ENCODE assay signal across 11 cellular contexts in the genomic region with DNA sequence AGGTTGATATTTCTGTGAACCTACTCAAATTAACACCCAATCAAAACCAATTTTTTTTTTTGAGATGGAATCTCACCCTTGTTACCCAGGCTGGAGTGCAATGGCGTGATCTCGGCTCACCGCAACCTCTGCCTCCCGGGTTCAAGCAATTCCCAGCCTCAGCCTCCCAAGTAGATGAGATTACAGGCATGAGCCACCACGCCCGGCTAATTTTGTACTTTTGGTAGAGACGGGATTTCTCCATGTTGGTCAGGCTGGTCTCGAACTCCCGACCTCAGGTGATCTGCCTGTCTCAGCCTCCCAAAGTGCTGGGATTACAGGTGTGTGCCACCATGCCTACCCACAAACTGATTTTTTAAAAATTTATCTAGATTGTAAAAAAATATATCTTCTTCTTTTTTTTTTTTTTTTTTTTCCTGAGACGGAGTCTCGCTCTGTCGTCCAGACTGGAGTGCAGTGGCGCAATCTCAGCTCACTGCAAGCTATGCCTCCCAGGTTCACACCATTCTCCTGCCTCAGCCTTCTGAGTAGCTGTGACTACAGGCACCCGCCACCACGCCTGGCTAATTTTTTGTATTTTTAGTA. TPM values are rescaled to one million over a fixed set of nuclear protein-coding genes. Genes with fewer than 3 reads are reported as not detected.
DNase-seq lines count a peak whose midpoint lies in the region; ATAC-seq and TF ChIP-seq lines count a peak whose summit lies in the region.
"Not testable (repeated sequence)": the region's sequence is repeated elsewhere in the genome, so short reads cannot be mapped to it uniquely, and the experiment has no call there.
"Had no signal": no experiment of that assay in that cellular context is flagged by ENCODE, and none has a peak within 500 bp of the region (broad histone marks: within the 10 kb centered on the region; RNA-seq: fewer than 3 reads in every experiment).

No MANE protein-coding gene starts in this region.

- H3K27ac Mint-ChIP-seq in activated CD8-positive, alpha-beta T cell treated with anti-CD3 and anti-CD28 coated beads, Interleukin-2, amount 10 ng/mL, durations not matched to agents 7 days and 5 days = peak overlapping the region; percentile 86
- H3K27ac Mint-ChIP-seq in activated naive CD4-positive, alpha-beta T cell treated with anti-CD3 and anti-CD28 coated beads, Interleukin-2, amount 10 ng/mL, durations not matched to agents 7 days and 5 days = peak overlapping the region; percentile 19
- peak overlapping the region; percentile 42 for H3K27ac Mint-ChIP-seq in memory B cell

- peaks cover 25% of the 10 kb centered on the region for H3F3A ChIP-seq in SU-DHL-6 (ENCODE audit: insufficient read depth)

- POLR2A ChIA-PET in activated CD8-positive, alpha-beta T cell treated with anti-CD3 and anti-CD28 coated beads, Interleukin-2, amount 10 ng/mL, durations not matched to agents 7 days and 5 days (lab: Charles Lee) = interaction anchor here (1.6 to 3.3 kb wide), 7 partner anchors 12 to 61 kb away, joined by 5 to 30 read pairs (median 12); no protein-coding TSS in a partner anchor

- H3K27ac ChIP-seq in DND-41 (ENCODE audit: low read length) (peak overlapping the region; percentile 87), SU-DHL-6 (ENCODE audit: low read depth, low read length) (peak overlapping the region; percentile 61)
- not testable (repeated sequence) for H3K27ac ChIP-seq in coronary artery, sigmoid colon

- H3K9ac ChIP-seq in DND-41 (ENCODE audit: low read depth, low read length) = peak overlapping the region; percentile 47
- H3K9ac ChIP-seq in SU-DHL-6 (ENCODE audit: low read length) = not testable (repeated sequence)

- not testable (repeated sequence) for H4K20me1 ChIP-seq in DND-41 (ENCODE audit: insufficient read depth, low read length); SU-DHL-6 (ENCODE audit: low read depth, low read length)

- intact Hi-C loops in sigmoid colon (cut with DNase I) = not testable (repeated sequence)

- peaks cover 69% of the 10 kb centered on the region for H3K4me1 ChIP-seq in DND-41 (ENCODE audit: insufficient read depth, low read length)
- peaks cover 0 to 45% (median 38%) of the 10 kb centered on the region in 4 donors for H3K4me1 ChIP-seq in sigmoid colon

- H2AFZ ChIP-seq in DND-41 (ENCODE audit: low read depth, low read length); SU-DHL-6 (ENCODE audit: low read depth, low read length, severe bottlenecking): not testable (repeated sequence)

- CTCF ChIA-PET in activated CD8-positive, alpha-beta T cell treated with anti-CD3 and anti-CD28 coated beads, Interleukin-2, amount 10 ng/mL, durations not matched to agents 7 days and 5 days (lab: Charles Lee) = interaction anchor here (0.7 to 4.4 kb wide), 7 partner anchors 12 to 41 kb away, joined by 3 to 16 read pairs (median 4); no protein-coding TSS in a partner anchor
- CTCF ChIA-PET in activated naive CD4-positive, alpha-beta T cell treated with anti-CD3 and anti-CD28 coated beads, Interleukin-2, amount 10 ng/mL, durations not matched to agents 7 days and 5 days (lab: Charles Lee) = interaction anchor here (1.3 to 1.6 kb wide), 3 partner anchors 20 to 78 kb away, joined by 3 to 5 read pairs (median 5); no protein-coding TSS in a partner anchor

- not testable (repeated sequence) for DNase-seq in DND-41; activated naive CD4-positive, alpha-beta T cell treated with anti-CD3 and anti-CD28 coated beads, Interleukin-2, amount 10 ng/mL, durations not matched to agents 7 days and 5 days; memory B cell (ENCODE audit: low spot score in 2 of 2)
- DNase-seq in activated CD8-positive, alpha-beta T cell treated with anti-CD3 and anti-CD28 coated beads, Interleukin-2, amount 10 ng/mL, durations not matched to agents 7 days and 5 days = peak; percentile 20
- DNase-seq in coronary artery (ENCODE audit: low spot score) (peak; percentile 8), sigmoid colon (peak; percentile 47)

- not testable (repeated sequence) for TF ChIP-seq POLR2A in sigmoid colon (IDR thresholded peaks at IDR 0.05)

- not testable (repeated sequence) for H3K4me3 Mint-ChIP-seq in activated CD8-positive, alpha-beta T cell treated with anti-CD3 and anti-CD28 coated beads, Interleukin-2, amount 10 ng/mL, durations not matched to agents 7 days and 5 days; activated naive CD4-positive, alpha-beta T cell treated with anti-CD3 and anti-CD28 coated beads, Interleukin-2, amount 10 ng/mL, durations not matched to agents 7 days and 5 days; memory B cell

- 91 to 92% methylated on average over 15 of the region's 15 CpGs for WGBS in sigmoid colon, 2 donors

- H3K36me3 Mint-ChIP-seq in activated CD8-positive, alpha-beta T cell treated with anti-CD3 and anti-CD28 coated beads, Interleukin-2, amount 10 ng/mL, durations not matched to agents 7 days and 5 days (ENCODE audit: low read depth) = peaks cover 24% of the 10 kb centered on the region
- H3K36me3 Mint-ChIP-seq in activated naive CD4-positive, alpha-beta T cell treated with anti-CD3 and anti-CD28 coated beads, Interleukin-2, amount 10 ng/mL, durations not matched to agents 7 days and 5 days; memory B cell: not testable (repeated sequence)

- H3K36me3 ChIP-seq in DND-41 (ENCODE audit: insufficient read depth, low read length); SU-DHL-6 (ENCODE audit: low read length); sigmoid colon: not testable (repeated sequence)

- H3K4me2 ChIP-seq in DND-41 (ENCODE audit: insufficient read depth, low read length) = peak overlapping the region; percentile 69
- peak overlapping the region; percentile 30 for H3K4me2 ChIP-seq in SU-DHL-6 (ENCODE audit: low read depth, low read length, poor library complexity, severe bottlenecking)

- not testable (repeated sequence) for H3K9me3 ChIP-seq in DND-41 (ENCODE audit: insufficient read depth, low read length, severe bottlenecking); SU-DHL-6 (ENCODE audit: insufficient read depth, low read length); sigmoid colon

- not testable (repeated sequence) for H3K9me3 Mint-ChIP-seq in activated CD8-positive, alpha-beta T cell treated with anti-CD3 and anti-CD28 coated beads, Interleukin-2, amount 10 ng/mL, durations not matched to agents 7 days and 5 days (ENCODE audit: insufficient read depth); activated naive CD4-positive, alpha-beta T cell treated with anti-CD3 and anti-CD28 coated beads, Interleukin-2, amount 10 ng/mL, durations not matched to agents 7 days and 5 days; memory B cell

- TF ChIP-seq CTCF in DND-41 (IDR thresholded peaks at IDR 0.05; ENCODE audit: borderline replicate concordance, extremely low read depth, low read length, poor library complexity, severe bottlenecking); SU-DHL-6 (IDR thresholded peaks at IDR 0.05; ENCODE audit: insufficient read depth, low read length, poor library complexity, severe bottlenecking); coronary artery (IDR thresholded peaks at IDR 0.05); sigmoid colon (IDR thresholded peaks at IDR 0.05): not testable (repeated sequence)

- ATAC-seq in DND-41 (ENCODE audit: insufficient read depth, low read depth); activated CD8-positive, alpha-beta T cell treated with anti-CD3 and anti-CD28 coated beads, Interleukin-2, amount 10 ng/mL, durations not matched to agents 7 days and 5 days; memory B cell (ENCODE audit: low read depth): not testable (repeated sequence)

- not testable (repeated sequence) for H3K27me3 Mint-ChIP-seq in activated CD8-positive, alpha-beta T cell treated with anti-CD3 and anti-CD28 coated beads, Interleukin-2, amount 10 ng/mL, durations not matched to agents 7 days and 5 days (ENCODE audit: low read depth); memory B cell
- H3K27me3 Mint-ChIP-seq in activated naive CD4-positive, alpha-beta T cell treated with anti-CD3 and anti-CD28 coated beads, Interleukin-2, amount 10 ng/mL, durations not matched to agents 7 days and 5 days = peaks cover 30% of the 10 kb centered on the region

- not testable (repeated sequence) for H3K9me2 ChIP-seq in SU-DHL-6 (replicated peaks; ENCODE audit: insufficient read depth, low read length)

- H3K4me1 Mint-ChIP-seq in activated CD8-positive, alpha-beta T cell treated with anti-CD3 and anti-CD28 coated beads, Interleukin-2, amount 10 ng/mL, durations not matched to agents 7 days and 5 days (ENCODE audit: low read depth) = peaks cover 91% of the 10 kb centered on the region
- H3K4me1 Mint-ChIP-seq in activated naive CD4-positive, alpha-beta T cell treated with anti-CD3 and anti-CD28 coated beads, Interleukin-2, amount 10 ng/mL, durations not matched to agents 7 days and 5 days = peaks cover 83% of the 10 kb centered on the region
- peaks cover 29% of the 10 kb centered on the region for H3K4me1 Mint-ChIP-seq in memory B cell

- not testable (repeated sequence) for H3K79me2 ChIP-seq in DND-41 (ENCODE audit: insufficient read depth, low read length); SU-DHL-6 (ENCODE audit: insufficient read depth, low read length)

- H3K27me3 ChIP-seq in DND-41 (ENCODE audit: insufficient read depth, low read length, poor library complexity); SU-DHL-6 (ENCODE audit: low read length); sigmoid colon: not testable (repeated sequence)

- H3K4me3 ChIP-seq in DND-41 (ENCODE audit: low read depth in 1 of 2, low read length in 2 of 2) = peak overlapping the region in 1 of 2 experiments; percentile 50; a peak in 1 of 4 replicates
- not testable (repeated sequence) for H3K4me3 ChIP-seq in SU-DHL-6 (ENCODE audit: insufficient read depth, low read length, poor library complexity, severe bottlenecking); coronary artery; sigmoid colon

- TF ChIP-seq EP300 in sigmoid colon (IDR thresholded peaks at IDR 0.05) = not testable (repeated sequence)

RNA-seq across cellular contexts. Expression of a gene that starts 7.9 kb away (rescaled TPM):
- 100 to 1,000 TPM; 174 to 182 TPM for total RNA-seq in activated CD8-positive, alpha-beta T cell treated with anti-CD3 and anti-CD28 coated beads, Interleukin-2, amount 10 ng/mL, durations not matched to agents 7 days and 5 days
- 100 to 1,000 TPM; 278 to 463 (median 291) TPM for total RNA-seq in sigmoid colon
- polyA plus RNA-seq in sigmoid colon = 1,000 to 10,000 TPM in 1 of 3 donors, 100 to 1,000 TPM in 2; 116 to 1,104 (median 383) TPM

RNA-seq across cellular contexts. Expression of a gene that starts 14.8 kb away (rescaled TPM):
- total RNA-seq in activated CD8-positive, alpha-beta T cell treated with anti-CD3 and anti-CD28 coated beads, Interleukin-2, amount 10 ng/mL, durations not matched to agents 7 days and 5 days = 1,000 to 10,000 TPM; 1,265 to 1,278 TPM
- total RNA-seq in sigmoid colon = 10 to 100 TPM; 82.4 to 94.2 (median 92.6) TPM
- 100 to 1,000 TPM in 1 of 3 donors, 10 to 100 TPM in 2; 41.2 to 580 (median 58.9) TPM for polyA plus RNA-seq in sigmoid colon

RNA-seq across cellular contexts. Expression of a gene that starts 21.0 kb away (rescaled TPM):
- 1,000 to 10,000 TPM; 2,197 to 2,304 TPM for total RNA-seq in activated CD8-positive, alpha-beta T cell treated with anti-CD3 and anti-CD28 coated beads, Interleukin-2, amount 10 ng/mL, durations not matched to agents 7 days and 5 days
- total RNA-seq in sigmoid colon = 100 to 1,000 TPM in 3 of 4 donors, 10 to 100 TPM in 1; 79.8 to 187 (median 141) TPM
- polyA plus RNA-seq in sigmoid colon = 100 to 1,000 TPM in 2 of 3 donors, 10 to 100 TPM in 1; 73.3 to 461 (median 164) TPM

RNA-seq across cellular contexts. Expression of a gene that starts 29.3 kb away (rescaled TPM):
- not detected for total RNA-seq in activated CD8-positive, alpha-beta T cell treated with anti-CD3 and anti-CD28 coated beads, Interleukin-2, amount 10 ng/mL, durations not matched to agents 7 days and 5 days
- not detected for total RNA-seq in sigmoid colon
- not detected for polyA plus RNA-seq in sigmoid colon
- total RNA-seq: Calu3, H7 had no signal
- polyA plus RNA-seq: AG04450, BJ had no signal

RNA-seq across cellular contexts. Expression of a gene that starts 39.7 kb away (rescaled TPM):
- total RNA-seq in activated CD8-positive, alpha-beta T cell treated with anti-CD3 and anti-CD28 coated beads, Interleukin-2, amount 10 ng/mL, durations not matched to agents 7 days and 5 days = 100 to 1,000 TPM; 487 to 541 TPM
- total RNA-seq in sigmoid colon = 10 to 100 TPM; 11.4 to 15.3 (median 13.6) TPM
- polyA plus RNA-seq in sigmoid colon = 10 to 100 TPM in 1 of 3 donors, 1 to 10 TPM in 2; 1.6 to 68.0 (median 3.6) TPM

Comparison
In these comparisons a context has a peak if more than half of its experiments do, and no peak if none do; other contexts are left out.
1. H3K27ac Mint-ChIP-seq: peak in every context shown above with its lines; median percentile 86 in activated CD8-positive, alpha-beta T cell treated with anti-CD3 and anti-CD28 coated beads, Interleukin-2, amount 10 ng/mL, durations not matched to agents 7 days and 5 days; 42 in memory B cell; 19 in activated naive CD4-positive, alpha-beta T cell treated with anti-CD3 and anti-CD28 coated beads, Interleukin-2, amount 10 ng/mL, durations not matched to agents 7 days and 5 days.
2. RNA of a gene that starts 14.8 kb away (total RNA-seq): 1,265 to 1,278 TPM in activated CD8-positive, alpha-beta T cell treated with anti-CD3 and anti-CD28 coated beads, Interleukin-2, amount 10 ng/mL, durations not matched to agents 7 days and 5 days; 82.4 to 94.2 TPM in sigmoid colon; every median in the first group is over 10 times any median in the second.
3. RNA of a gene that starts 21.0 kb away (total RNA-seq): 2,197 to 2,304 TPM in activated CD8-positive, alpha-beta T cell treated with anti-CD3 and anti-CD28 coated beads, Interleukin-2, amount 10 ng/mL, durations not matched to agents 7 days and 5 days; 79.8 to 187 TPM in sigmoid colon; every median in the first group is over 10 times any median in the second.